Comparison of ENCODE assay signal across 1 cellular context in the genomic region with DNA sequence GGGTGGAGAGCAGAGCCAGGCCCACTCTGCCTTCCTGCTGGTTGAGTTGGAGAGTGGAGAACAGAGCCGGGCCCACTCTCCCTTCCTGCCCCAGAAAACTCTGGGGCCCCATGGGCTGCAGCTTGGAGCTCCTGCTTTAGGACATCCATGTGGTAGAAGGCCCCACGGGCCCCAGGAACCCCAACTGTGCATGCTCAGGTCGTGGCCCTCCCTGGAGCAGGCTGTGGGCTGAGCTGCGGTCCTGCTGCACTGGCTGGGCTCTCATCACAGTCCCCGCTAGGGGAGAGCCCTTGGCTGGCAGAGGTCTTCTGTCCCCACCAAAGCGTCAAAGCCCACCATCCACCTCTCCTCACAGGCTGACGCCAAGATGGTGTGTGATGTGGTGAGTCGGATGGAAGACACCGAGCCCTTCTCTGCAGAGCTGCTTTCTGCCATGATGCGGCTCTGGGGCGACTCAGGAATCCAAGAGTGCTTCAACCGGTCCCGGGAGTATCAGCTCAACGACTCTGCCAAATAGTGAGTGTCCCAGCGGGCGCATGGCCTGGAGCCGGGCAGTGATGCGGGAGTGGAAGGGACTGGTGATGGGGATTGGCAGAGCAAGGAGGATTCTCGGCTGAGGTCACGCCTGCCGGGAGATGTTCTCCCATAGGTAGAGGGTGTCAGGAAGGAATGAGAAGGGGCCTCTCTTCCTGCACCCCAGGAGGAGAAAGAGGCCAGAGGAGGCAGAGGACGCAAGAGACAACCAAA.
TF ChIP-seq lines count a peak whose summit lies in the region.

No MANE protein-coding gene starts in this region.

TF ChIP-seq in WTC11, 78 proteins besides CTCF, POLR2A, EP300 and RAD21 (continued from another document):
- TF ChIP-seq, protein P1, sequence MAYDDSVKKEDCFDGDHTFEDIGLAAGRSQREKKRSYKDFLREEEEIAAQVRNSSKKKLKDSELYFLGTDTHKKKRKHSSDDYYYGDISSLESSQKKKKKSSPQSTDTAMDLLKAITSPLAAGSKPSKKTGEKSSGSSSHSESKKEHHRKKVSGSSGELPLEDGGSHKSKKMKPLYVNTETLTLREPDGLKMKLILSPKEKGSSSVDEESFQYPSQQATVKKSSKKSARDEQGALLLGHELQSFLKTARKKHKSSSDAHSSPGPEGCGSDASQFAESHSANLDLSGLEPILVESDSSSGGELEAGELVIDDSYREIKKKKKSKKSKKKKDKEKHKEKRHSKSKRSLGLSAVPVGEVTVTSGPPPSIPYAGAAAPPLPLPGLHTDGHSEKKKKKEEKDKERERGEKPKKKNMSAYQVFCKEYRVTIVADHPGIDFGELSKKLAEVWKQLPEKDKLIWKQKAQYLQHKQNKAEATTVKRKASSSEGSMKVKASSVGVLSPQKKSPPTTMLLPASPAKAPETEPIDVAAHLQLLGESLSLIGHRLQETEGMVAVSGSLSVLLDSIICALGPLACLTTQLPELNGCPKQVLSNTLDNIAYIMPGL (CRISPR knock-in tag; IDR thresholded peaks at IDR 0.05) = no peak
- TF ChIP-seq NFYB (CRISPR knock-in tag; conservative IDR thresholded peaks at IDR 0.05; ENCODE audit: low read depth) (no peak), NR3C1 (CRISPR knock-in tag; conservative IDR thresholded peaks at IDR 0.05; ENCODE audit: low read depth) (no peak), ZNF121 (CRISPR knock-in tag; IDR thresholded peaks at IDR 0.05) (no peak), ZNF138 (CRISPR knock-in tag; conservative IDR thresholded peaks at IDR 0.05) (no peak), ZBTB21 (CRISPR knock-in tag; IDR thresholded peaks at IDR 0.05; ENCODE audit: borderline replicate concordance) (no peak), ZNF317 (CRISPR knock-in tag; IDR thresholded peaks at IDR 0.05; ENCODE audit: borderline replicate concordance, low read depth) (no peak), CREM (CRISPR knock-in tag; IDR thresholded peaks at IDR 0.05) (no peak), RORB (CRISPR knock-in tag; IDR thresholded peaks at IDR 0.05) (no peak), NR1H2 (CRISPR knock-in tag; IDR thresholded peaks at IDR 0.05) (no peak)
- TF ChIP-seq, protein P2, sequence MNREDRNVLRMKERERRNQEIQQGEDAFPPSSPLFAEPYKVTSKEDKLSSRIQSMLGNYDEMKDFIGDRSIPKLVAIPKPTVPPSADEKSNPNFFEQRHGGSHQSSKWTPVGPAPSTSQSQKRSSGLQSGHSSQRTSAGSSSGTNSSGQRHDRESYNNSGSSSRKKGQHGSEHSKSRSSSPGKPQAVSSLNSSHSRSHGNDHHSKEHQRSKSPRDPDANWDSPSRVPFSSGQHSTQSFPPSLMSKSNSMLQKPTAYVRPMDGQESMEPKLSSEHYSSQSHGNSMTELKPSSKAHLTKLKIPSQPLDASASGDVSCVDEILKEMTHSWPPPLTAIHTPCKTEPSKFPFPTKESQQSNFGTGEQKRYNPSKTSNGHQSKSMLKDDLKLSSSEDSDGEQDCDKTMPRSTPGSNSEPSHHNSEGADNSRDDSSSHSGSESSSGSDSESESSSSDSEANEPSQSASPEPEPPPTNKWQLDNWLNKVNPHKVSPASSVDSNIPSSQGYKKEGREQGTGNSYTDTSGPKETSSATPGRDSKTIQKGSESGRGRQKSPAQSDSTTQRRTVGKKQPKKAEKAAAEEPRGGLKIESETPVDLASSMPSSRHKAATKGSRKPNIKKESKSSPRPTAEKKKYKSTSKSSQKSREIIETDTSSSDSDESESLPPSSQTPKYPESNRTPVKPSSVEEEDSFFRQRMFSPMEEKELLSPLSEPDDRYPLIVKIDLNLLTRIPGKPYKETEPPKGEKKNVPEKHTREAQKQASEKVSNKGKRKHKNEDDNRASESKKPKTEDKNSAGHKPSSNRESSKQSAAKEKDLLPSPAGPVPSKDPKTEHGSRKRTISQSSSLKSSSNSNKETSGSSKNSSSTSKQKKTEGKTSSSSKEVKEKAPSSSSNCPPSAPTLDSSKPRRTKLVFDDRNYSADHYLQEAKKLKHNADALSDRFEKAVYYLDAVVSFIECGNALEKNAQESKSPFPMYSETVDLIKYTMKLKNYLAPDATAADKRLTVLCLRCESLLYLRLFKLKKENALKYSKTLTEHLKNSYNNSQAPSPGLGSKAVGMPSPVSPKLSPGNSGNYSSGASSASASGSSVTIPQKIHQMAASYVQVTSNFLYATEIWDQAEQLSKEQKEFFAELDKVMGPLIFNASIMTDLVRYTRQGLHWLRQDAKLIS (CRISPR knock-in tag; IDR thresholded peaks at IDR 0.05; ENCODE audit: borderline replicate concordance) = no peak
- TF ChIP-seq, protein P3, sequence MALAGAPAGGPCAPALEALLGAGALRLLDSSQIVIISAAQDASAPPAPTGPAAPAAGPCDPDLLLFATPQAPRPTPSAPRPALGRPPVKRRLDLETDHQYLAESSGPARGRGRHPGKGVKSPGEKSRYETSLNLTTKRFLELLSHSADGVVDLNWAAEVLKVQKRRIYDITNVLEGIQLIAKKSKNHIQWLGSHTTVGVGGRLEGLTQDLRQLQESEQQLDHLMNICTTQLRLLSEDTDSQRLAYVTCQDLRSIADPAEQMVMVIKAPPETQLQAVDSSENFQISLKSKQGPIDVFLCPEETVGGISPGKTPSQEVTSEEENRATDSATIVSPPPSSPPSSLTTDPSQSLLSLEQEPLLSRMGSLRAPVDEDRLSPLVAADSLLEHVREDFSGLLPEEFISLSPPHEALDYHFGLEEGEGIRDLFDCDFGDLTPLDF (CRISPR knock-in tag; IDR thresholded peaks at IDR 0.05) = no peak
- TF ChIP-seq, protein P4, sequence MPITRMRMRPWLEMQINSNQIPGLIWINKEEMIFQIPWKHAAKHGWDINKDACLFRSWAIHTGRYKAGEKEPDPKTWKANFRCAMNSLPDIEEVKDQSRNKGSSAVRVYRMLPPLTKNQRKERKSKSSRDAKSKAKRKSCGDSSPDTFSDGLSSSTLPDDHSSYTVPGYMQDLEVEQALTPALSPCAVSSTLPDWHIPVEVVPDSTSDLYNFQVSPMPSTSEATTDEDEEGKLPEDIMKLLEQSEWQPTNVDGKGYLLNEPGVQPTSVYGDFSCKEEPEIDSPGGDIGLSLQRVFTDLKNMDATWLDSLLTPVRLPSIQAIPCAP (CRISPR knock-in tag; IDR thresholded peaks at IDR 0.05) = no peak
- TF ChIP-seq, protein P5, sequence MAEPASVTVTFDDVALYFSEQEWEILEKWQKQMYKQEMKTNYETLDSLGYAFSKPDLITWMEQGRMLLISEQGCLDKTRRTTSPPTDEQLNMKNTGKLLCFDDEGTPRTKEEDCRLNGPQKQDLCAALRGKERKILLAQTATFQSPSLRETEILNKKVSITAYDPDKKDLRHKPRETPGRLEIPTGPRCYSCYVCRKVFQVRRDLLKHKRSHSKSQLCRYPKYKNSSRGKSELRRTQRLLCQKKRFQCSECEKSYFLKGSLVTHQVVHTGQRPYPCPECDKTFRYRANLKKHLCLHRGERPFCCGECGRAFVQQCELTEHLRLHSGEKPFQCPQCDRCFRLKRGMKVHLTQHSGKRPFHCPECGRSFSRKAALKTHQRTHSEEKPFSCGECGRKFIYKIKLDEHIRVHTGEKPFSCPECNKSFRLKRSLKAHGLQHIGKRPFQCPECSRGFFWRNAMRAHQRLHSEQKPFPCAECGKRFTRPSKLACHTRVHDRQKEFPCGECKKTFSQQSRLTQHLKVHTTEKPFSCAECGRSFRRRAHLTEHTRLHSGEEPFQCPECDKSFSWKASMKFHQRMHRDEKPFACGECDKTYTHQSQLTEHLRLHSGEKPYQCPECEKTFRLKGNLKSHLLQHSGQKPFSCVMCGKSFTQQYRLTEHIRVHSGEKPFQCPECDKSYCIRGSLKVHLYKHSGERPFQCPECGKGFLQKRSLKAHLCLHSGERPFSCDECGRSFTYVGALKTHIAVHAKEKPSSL (CRISPR knock-in tag; conservative IDR thresholded peaks at IDR 0.05) = no peak
